24 cellular contexts compared by ENCODE assay signal in the genomic region with DNA sequence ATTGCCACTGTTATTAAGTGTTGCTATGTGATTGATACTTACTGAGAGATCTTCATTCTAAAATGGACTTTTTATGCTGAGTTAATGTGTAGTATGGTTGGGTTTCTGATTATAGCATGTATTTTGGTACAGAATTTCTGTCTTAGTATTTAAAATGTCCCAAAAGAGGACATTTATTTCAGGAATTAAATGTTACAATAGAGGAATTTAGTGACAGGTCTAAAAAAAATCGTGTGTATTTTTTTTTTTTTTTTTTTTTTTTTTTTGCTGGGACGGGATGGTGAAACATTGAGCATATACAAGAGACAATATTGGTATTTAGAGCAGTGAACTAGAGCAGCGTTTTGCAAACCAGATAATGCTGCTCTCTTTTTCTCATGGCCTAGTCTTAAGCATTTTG.
"Had no signal": no experiment of that assay in that cellular context is flagged by ENCODE, and none has a peak within 500 bp of the region (broad histone marks: within the 10 kb centered on the region; RNA-seq: fewer than 3 reads in every experiment).

No MANE protein-coding gene starts in this region.

- ATAC-seq: activated CD8-positive, alpha-beta T cell treated with anti-CD3 and anti-CD28 coated beads, Interleukin-2, amount 10 ng/mL, durations not matched to agents 7 days and 5 days; activated naive CD8-positive, alpha-beta T cell treated with anti-CD3 and anti-CD28 coated beads, Interleukin-2, amount 50 U/mL, for 24 hours; activated T-cell treated with anti-CD3 and anti-CD28 coated beads, Interleukin-2, amount 50 U/mL, for 4 hours; body of pancreas had no signal

- H3K4me3 Mint-ChIP-seq: activated CD8-positive, alpha-beta T cell treated with anti-CD3 and anti-CD28 coated beads, Interleukin-2, amount 10 ng/mL, durations not matched to agents 7 days and 5 days; activated naive CD8-positive, alpha-beta T cell treated with anti-CD3 and anti-CD28 coated beads, Interleukin-2, amount 50 U/mL, for 24 hours; activated T-cell treated with anti-CD3 and anti-CD28 coated beads, Interleukin-2, amount 50 U/mL, for 4 hours had no signal

- H3K9me3 Mint-ChIP-seq: activated naive CD8-positive, alpha-beta T cell treated with anti-CD3 and anti-CD28 coated beads, Interleukin-2, amount 50 U/mL, for 24 hours; activated T-cell treated with anti-CD3 and anti-CD28 coated beads, Interleukin-2, amount 50 U/mL, for 4 hours; activated T-helper 2 cell treated with anti-CD3 and anti-CD28 coated beads, Interferon-gamma antibody, Interleukin-2, Interleukin-4, amounts not matched to agents 10 μg/mL and 5 μg/mL and 100 μg/mL, durations not matched to agents 14 hours and 24 hours and 36 hours had no signal

- H3K4me3 ChIP-seq: ascending aorta, body of pancreas, MG63 had no signal

- H3K27ac ChIP-seq: ascending aorta, body of pancreas, WERI-Rb-1 had no signal

- H3K9me3 ChIP-seq: ascending aorta, body of pancreas, MG63 had no signal

- H3K36me3 ChIP-seq: ascending aorta, WERI-Rb-1 had no signal

- H3K27ac Mint-ChIP-seq: activated CD8-positive, alpha-beta T cell treated with anti-CD3 and anti-CD28 coated beads, Interleukin-2, amount 10 ng/mL, durations not matched to agents 7 days and 5 days; activated naive CD8-positive, alpha-beta T cell treated with anti-CD3 and anti-CD28 coated beads, Interleukin-2, amount 50 U/mL, for 24 hours; activated T-helper 2 cell treated with anti-CD3 and anti-CD28 coated beads, Interferon-gamma antibody, Interleukin-2, Interleukin-4, amounts not matched to agents 10 μg/mL and 5 μg/mL and 100 μg/mL, durations not matched to agents 14 hours and 24 hours and 36 hours had no signal

- DNase-seq: activated CD4-positive, alpha-beta T cell treated with anti-CD3 and anti-CD28 coated beads for 4 hours; activated CD4-positive, alpha-beta T cell treated with anti-CD3 and anti-CD28 coated beads, Interleukin-2, amount 50 U/mL, for 4 hours; activated CD8-positive, alpha-beta memory T cell treated with anti-CD3 and anti-CD28 coated beads, Interleukin-2, amount 50 U/mL, for 48 hours; activated CD8-positive, alpha-beta T cell treated with anti-CD3 and anti-CD28 coated beads, Interleukin-2, amount 10 ng/mL, durations not matched to agents 7 days and 5 days; activated gamma-delta T cell treated with Interleukin-2 at 50 U/mL for 16 hours; activated naive CD4-positive, alpha-beta T cell treated with anti-CD3 and anti-CD28 coated beads, Interleukin-2, amount 50 U/mL, for 16 hours; activated naive CD8-positive, alpha-beta T cell treated with anti-CD3 and anti-CD28 coated beads, Interleukin-2, amount 50 U/mL, for 24 hours; activated T-cell treated with anti-CD3 and anti-CD28 coated beads, Interleukin-2, amount 50 U/mL, for 4 hours; amniotic stem cell; body of pancreas; MG63; NCI-H1105; NCI-H1436; NCI-H187; NCI-H2081; NCI-H2227 treated with DMSO at 0.1 percent for 48 hours; NCI-H510A; NCI-H526 treated with DMSO at 0.1 percent for 48 hours; NCI-H82; SIG-M5; T-helper 1 cell; WERI-Rb-1 had no signal

- H3K27me3 Mint-ChIP-seq: activated naive CD8-positive, alpha-beta T cell treated with anti-CD3 and anti-CD28 coated beads, Interleukin-2, amount 50 U/mL, for 24 hours had no signal
